In genomic region chr3:129608087-129608935, GRCh38 we compare ENCODE assay signal across 8 cellular contexts. TPM values are rescaled to one million over a fixed set of nuclear protein-coding genes. Genes with fewer than 3 reads are reported as not detected.
DNase-seq lines count a peak whose midpoint lies in the region; ATAC-seq and TF ChIP-seq lines count a peak whose summit lies in the region.

No MANE protein-coding gene starts in this region.

- H3K4me1 ChIP-seq in breast epithelium (peaks cover 0 to 12% of the 10 kb centered on the region in 2 donors), mesodermal cell (ENCODE audit: control insufficient read depth, insufficient read depth, low read length, poor library complexity, severe bottlenecking) (peaks cover 31% of the 10 kb centered on the region)

- WGBS in mesodermal cell (ENCODE audit: insufficient coverage in 2 of 2), 2 experiments, result 16 to 50% methylated on average over 6 to 13 of the region's 17 CpGs

- no peaks in the 10 kb centered on the region for H3K9me3 ChIP-seq in breast epithelium
- H3K9me3 ChIP-seq in mesodermal cell (ENCODE audit: control insufficient read depth, low read length), result no peaks in the 10 kb centered on the region

- no peaks in the 10 kb centered on the region for H3K27me3 ChIP-seq in breast epithelium

- peak; percentile 71 for DNase-seq in EL
- DNase-seq in NCI-H226, result peak; percentile 27
- no peak for DNase-seq in breast epithelium (ENCODE audit: low spot score in 2 of 2)
- no peak for DNase-seq in SIG-M5 (lab: John Stamatoyannopoulos, UW)
- DNase-seq in NCI-H2227 treated with DMSO at 0.1 percent for 48 hours (lab: John Stamatoyannopoulos, UW), result no peak

- H3K27ac ChIP-seq in breast epithelium (peak overlapping the region; percentile 78 to 95), mesodermal cell (ENCODE audit: low read depth, low read length, severe bottlenecking) (peak overlapping the region; percentile 92)

- H3K4me3 ChIP-seq in breast epithelium, result peak overlapping the region in 1 of 3 donors; percentile 78
- H3K4me3 ChIP-seq in mesodermal cell (ENCODE audit: extremely low read depth, insufficient read depth, low read length, poor library complexity, severe bottlenecking), result no peak overlapping the region

- no peak for TF ChIP-seq CTCF in breast epithelium (IDR thresholded peaks at IDR 0.05)

- ATAC-seq in HG02840 (IDR thresholded peaks at IDR 0.05; ENCODE audit: low FRiP score, unreplicated experiment) (no peak), HG03175 (IDR thresholded peaks at IDR 0.05; ENCODE audit: unreplicated experiment) (no peak)

- intact Hi-C loops in breast epithelium (cut with DNase I; ENCODE audit: low total_unique reads), result no loop called here

- no peak for TF ChIP-seq POLR2A in breast epithelium (IDR thresholded peaks at IDR 0.05)

- H3K36me3 ChIP-seq in breast epithelium, result no peaks in the 10 kb centered on the region
- peaks cover 15% of the 10 kb centered on the region for H3K36me3 ChIP-seq in mesodermal cell (ENCODE audit: control insufficient read depth, insufficient read depth, low read length)

RNA-seq across cellular contexts. Expression of gene PLXND1, which starts 1.8 kb away (rescaled TPM):
- total RNA-seq in breast epithelium, result 100 to 1,000 TPM in 2 of 3 donors, 10 to 100 TPM in 1; 53.6 to 187 (median 118) TPM
- polyA plus RNA-seq in mesodermal cell (2013, experiment 1 of 2), result 443 TPM
- polyA plus RNA-seq in mesodermal cell (2013, experiment 2 of 2), result 298 TPM

Comparison
In these comparisons a context has a peak if more than half of its experiments do, and no peak if none do; other contexts are left out.
1. DNase-seq: peak in EL (single experiment) and NCI-H226 (single experiment); none in breast epithelium (0 of 2), SIG-M5 (single experiment) and NCI-H2227 treated with DMSO at 0.1 percent for 48 hours (single experiment).